8 cellular contexts compared by ENCODE assay signal in the genomic region with DNA sequence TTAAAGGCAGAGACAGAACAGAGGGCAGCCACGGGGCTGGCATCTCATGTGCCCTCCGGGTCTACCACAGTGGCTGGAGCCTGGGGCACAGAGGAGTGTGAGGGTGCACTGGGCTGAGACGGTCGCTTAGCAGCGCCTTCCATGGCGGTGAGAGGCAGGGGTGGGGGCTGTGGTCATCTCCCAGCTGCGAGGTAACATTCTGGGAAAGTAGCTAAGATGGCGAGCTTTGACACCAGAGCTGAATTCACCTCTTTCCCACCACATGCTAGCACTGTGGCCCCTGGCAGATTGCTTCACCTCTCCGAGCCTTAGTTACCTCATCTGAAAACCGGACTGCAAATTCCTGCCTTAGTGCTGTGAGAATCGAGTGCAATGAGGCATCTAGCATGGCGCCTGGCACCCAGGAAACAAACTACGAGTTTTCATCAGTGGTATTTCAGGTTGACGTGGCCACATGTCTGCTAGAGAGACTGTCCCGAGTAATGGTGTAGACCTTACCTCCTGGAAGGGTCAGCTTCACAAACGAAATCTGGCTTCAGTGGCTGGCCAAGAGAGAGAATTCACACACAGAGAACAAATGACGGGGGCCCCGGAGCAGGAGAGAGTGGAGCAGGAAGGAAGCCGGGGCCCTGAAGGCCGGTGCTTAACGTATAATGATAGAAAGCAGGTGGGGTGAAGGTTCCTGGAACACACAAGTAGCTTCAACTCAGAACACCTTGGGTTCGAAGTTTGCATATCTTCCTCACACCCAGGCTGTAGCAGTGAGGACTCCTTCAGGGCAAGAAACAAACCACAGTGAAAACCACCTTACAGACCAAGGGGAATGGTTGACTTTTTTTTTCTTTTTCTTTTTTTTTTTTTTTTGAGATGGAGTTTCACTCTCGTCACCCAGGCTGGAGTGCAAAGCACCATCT. TPM values are rescaled to one million over a fixed set of nuclear protein-coding genes. Genes with fewer than 3 reads are reported as not detected.
A peak's percentile ranks its signal among the peaks of the same experiment; 100 is the strongest.
DNase-seq lines count a peak whose midpoint lies in the region; ATAC-seq and TF ChIP-seq lines count a peak whose summit lies in the region.

No MANE protein-coding gene starts in this region.

- peak overlapping the region; percentile 100 for H3K27ac Mint-ChIP-seq in activated CD4-positive, alpha-beta memory T cell treated with anti-CD3 and anti-CD28 coated beads, Interleukin-2, amount 10 ng/mL, durations not matched to agents 7 days and 5 days

- H3K4me1 ChIP-seq in mucosa of rectum (ENCODE audit: control insufficient read depth in 2 of 2, insufficient read depth in 2 of 2, low read length in 2 of 2): peaks cover 4 to 22% of the 10 kb centered on the region in 2 donors

- peak overlapping the region; percentile 81 for H3K4me3 Mint-ChIP-seq in activated CD4-positive, alpha-beta memory T cell treated with anti-CD3 and anti-CD28 coated beads, Interleukin-2, amount 10 ng/mL, durations not matched to agents 7 days and 5 days

- CTCF ChIA-PET in activated CD4-positive, alpha-beta memory T cell treated with anti-CD3 and anti-CD28 coated beads, Interleukin-2, amount 10 ng/mL, durations not matched to agents 7 days and 5 days (lab: Charles Lee): interaction anchor here (0.8 to 1.8 kb wide), 6 partner anchors 16 to 336 kb away, joined by 3 to 21 read pairs (median 4); no protein-coding TSS in a partner anchor

- no peak for TF ChIP-seq POLR2A in lower leg skin (IDR thresholded peaks at IDR 0.05)

- no peaks in the 10 kb centered on the region for H3K9me3 ChIP-seq in mucosa of rectum (ENCODE audit: control insufficient read depth in 2 of 2, low read length in 2 of 2)

- H3K36me3 Mint-ChIP-seq in activated CD4-positive, alpha-beta memory T cell treated with anti-CD3 and anti-CD28 coated beads, Interleukin-2, amount 10 ng/mL, durations not matched to agents 7 days and 5 days (ENCODE audit: low read depth): peaks cover 39% of the 10 kb centered on the region

- ATAC-seq in GM18498 (IDR thresholded peaks at IDR 0.05; ENCODE audit: unreplicated experiment): peak; percentile 77
- peak; percentile 61 for ATAC-seq in HG02870 (IDR thresholded peaks at IDR 0.05; ENCODE audit: unreplicated experiment)

- H3K9ac ChIP-seq in mucosa of rectum (ENCODE audit: low read depth in 1 of 2, low read length in 2 of 2): peak overlapping the region; percentile 2 to 27

- peaks cover 3% of the 10 kb centered on the region for H3K9me3 Mint-ChIP-seq in activated CD4-positive, alpha-beta memory T cell treated with anti-CD3 and anti-CD28 coated beads, Interleukin-2, amount 10 ng/mL, durations not matched to agents 7 days and 5 days

- intact Hi-C loops in lower leg skin (cut with DNase I; ENCODE audit: low total_unique reads): no loop called here

- peak; percentile 70 for DNase-seq in activated CD4-positive, alpha-beta memory T cell treated with anti-CD3 and anti-CD28 coated beads, Interleukin-2, amount 10 ng/mL, durations not matched to agents 7 days and 5 days
- no peak for DNase-seq in AG20443 (ENCODE audit: low spot score)
- no peak for DNase-seq in lower leg skin (ENCODE audit: low spot score in 2 of 2)
- DNase-seq in NCI-H1694 treated with DMSO at 0.1 percent for 48 hours (lab: John Stamatoyannopoulos, UW): no peak
- no peak for DNase-seq in NCI-H2029 (lab: John Stamatoyannopoulos, UW)

- H3K27me3 ChIP-seq in mucosa of rectum (ENCODE audit: control insufficient read depth in 2 of 2, insufficient read depth in 2 of 2, low read length in 2 of 2): no peaks in the 10 kb centered on the region

- peaks cover 82% of the 10 kb centered on the region for H3K4me1 Mint-ChIP-seq in activated CD4-positive, alpha-beta memory T cell treated with anti-CD3 and anti-CD28 coated beads, Interleukin-2, amount 10 ng/mL, durations not matched to agents 7 days and 5 days

- H3K36me3 ChIP-seq in mucosa of rectum (ENCODE audit: control insufficient read depth in 2 of 2, insufficient read depth in 2 of 2, low read length in 2 of 2): peaks cover 2 to 4% of the 10 kb centered on the region in 2 donors

- no peaks in the 10 kb centered on the region for H3K27me3 Mint-ChIP-seq in activated CD4-positive, alpha-beta memory T cell treated with anti-CD3 and anti-CD28 coated beads, Interleukin-2, amount 10 ng/mL, durations not matched to agents 7 days and 5 days

- POLR2A ChIA-PET in activated CD4-positive, alpha-beta memory T cell treated with anti-CD3 and anti-CD28 coated beads, Interleukin-2, amount 10 ng/mL, durations not matched to agents 7 days and 5 days (lab: Charles Lee): interaction anchor here (0.7 to 4.7 kb wide), 11 partner anchors 24 to 335 kb away, joined by 3 to 45 read pairs (median 3); no protein-coding TSS in a partner anchor

- H3K4me3 ChIP-seq in mucosa of rectum (ENCODE audit: low read length in 2 of 2) (peak overlapping the region; percentile 8 to 65), lower leg skin (ENCODE audit: low read depth, poor library complexity, severe bottlenecking) (no peak overlapping the region)

- peak overlapping the region; percentile 32 to 75 for H3K27ac ChIP-seq in mucosa of rectum (ENCODE audit: low read depth in 2 of 2, low read length in 2 of 2)

- WGBS in lower leg skin, 2 donors: 69 to 74% methylated on average over 23 of the region's 23 CpGs

- no peak for TF ChIP-seq CTCF in lower leg skin (IDR thresholded peaks at IDR 0.05)

RNA-seq across cellular contexts. Expression of a gene that starts 29.2 kb away (rescaled TPM):
- 10 to 100 TPM; 85.5 to 85.6 TPM for total RNA-seq in activated CD4-positive, alpha-beta memory T cell treated with anti-CD3 and anti-CD28 coated beads, Interleukin-2, amount 10 ng/mL, durations not matched to agents 7 days and 5 days
- total RNA-seq in lower leg skin: 1 to 10 TPM; 4.7 to 9.5 (median 8.7) TPM

Comparison
In these comparisons a context has a peak if more than half of its experiments do, and no peak if none do; other contexts are left out.
1. RNA of a gene that starts 29.2 kb away (total RNA-seq): 85.5 to 85.6 TPM in activated CD4-positive, alpha-beta memory T cell treated with anti-CD3 and anti-CD28 coated beads, Interleukin-2, amount 10 ng/mL, durations not matched to agents 7 days and 5 days; 4.7 to 9.5 TPM in lower leg skin; every median in the first group is over 4 times any median in the second.